1 cellular context compared by ENCODE assay signal in the genomic region with DNA sequence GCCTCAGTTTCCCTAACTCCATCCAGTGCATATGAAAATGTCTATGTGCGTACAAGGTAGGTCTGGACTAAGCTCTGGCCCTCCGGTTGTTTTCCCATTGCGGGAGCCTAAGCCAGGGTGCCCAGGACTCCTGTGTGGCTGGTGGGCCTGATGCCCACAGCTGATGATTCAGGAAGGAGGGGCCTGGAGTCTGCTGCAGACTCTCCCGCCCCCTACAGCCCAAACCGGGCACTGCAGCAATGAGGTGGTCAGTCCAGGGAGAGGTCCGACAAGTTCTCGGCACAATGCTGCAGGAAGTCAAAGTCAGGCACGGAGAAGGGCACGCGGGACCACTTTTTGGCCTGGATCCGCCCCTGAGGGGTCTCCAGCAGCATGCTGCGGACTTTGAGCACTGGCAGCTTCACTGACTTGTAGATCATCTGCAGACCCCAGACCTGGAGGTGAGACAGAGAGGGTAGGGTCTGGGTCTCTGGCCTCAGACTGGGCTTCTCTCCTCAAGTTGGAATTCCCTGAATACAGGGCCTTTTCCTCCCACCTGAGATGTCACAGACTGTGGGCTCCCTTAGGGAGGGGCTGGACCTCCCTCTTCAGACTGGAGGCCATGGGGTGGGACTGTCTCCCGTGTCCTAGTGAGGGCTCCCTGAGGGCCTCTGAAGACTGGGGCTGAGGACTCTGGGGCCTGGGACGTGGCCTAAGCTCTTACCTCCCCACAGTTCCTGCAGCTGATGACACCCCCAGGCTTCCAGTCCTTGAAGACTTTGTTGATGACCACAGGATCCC.
TF ChIP-seq lines count a peak whose summit lies in the region.

No MANE protein-coding gene starts in this region.

TF ChIP-seq in K562, 482 proteins besides CTCF, POLR2A, EP300 and RAD21 (continued from another document and continues in another):
- no peak for TF ChIP-seq NCOA1 (IDR thresholded peaks at IDR 0.05; ENCODE audit: low read depth)
- TF ChIP-seq NFYB (IDR thresholded peaks at IDR 0.05; ENCODE audit: extremely low read depth, insufficient read length): no peak
- no peak for TF ChIP-seq ZNF551 (CRISPR knock-in tag; IDR thresholded peaks at IDR 0.05)
- TF ChIP-seq ZFP30 (CRISPR knock-in tag; IDR thresholded peaks at IDR 0.05; ENCODE audit: borderline replicate concordance): no peak
- TF ChIP-seq ZNF318 (IDR thresholded peaks at IDR 0.05; ENCODE audit: borderline replicate concordance in 1 of 2, low read depth in 1 of 2): no peak
- TF ChIP-seq BCOR (IDR thresholded peaks at IDR 0.05): peak; percentile 77
- TF ChIP-seq SAFB (IDR thresholded peaks at IDR 0.05; ENCODE audit: borderline replicate concordance, low read depth, low read length): no peak
- no peak for TF ChIP-seq HDAC8 (tag; IDR thresholded peaks at IDR 0.05)
- no peak for TF ChIP-seq SREBF1 (IDR thresholded peaks at IDR 0.05; ENCODE audit: borderline replicate concordance, low read depth, low read length)
- no peak for TF ChIP-seq CBFB (CRISPR knock-in tag; IDR thresholded peaks at IDR 0.05)
- no peak for TF ChIP-seq ZSCAN29 (IDR thresholded peaks at IDR 0.05)
- TF ChIP-seq, protein P1, sequence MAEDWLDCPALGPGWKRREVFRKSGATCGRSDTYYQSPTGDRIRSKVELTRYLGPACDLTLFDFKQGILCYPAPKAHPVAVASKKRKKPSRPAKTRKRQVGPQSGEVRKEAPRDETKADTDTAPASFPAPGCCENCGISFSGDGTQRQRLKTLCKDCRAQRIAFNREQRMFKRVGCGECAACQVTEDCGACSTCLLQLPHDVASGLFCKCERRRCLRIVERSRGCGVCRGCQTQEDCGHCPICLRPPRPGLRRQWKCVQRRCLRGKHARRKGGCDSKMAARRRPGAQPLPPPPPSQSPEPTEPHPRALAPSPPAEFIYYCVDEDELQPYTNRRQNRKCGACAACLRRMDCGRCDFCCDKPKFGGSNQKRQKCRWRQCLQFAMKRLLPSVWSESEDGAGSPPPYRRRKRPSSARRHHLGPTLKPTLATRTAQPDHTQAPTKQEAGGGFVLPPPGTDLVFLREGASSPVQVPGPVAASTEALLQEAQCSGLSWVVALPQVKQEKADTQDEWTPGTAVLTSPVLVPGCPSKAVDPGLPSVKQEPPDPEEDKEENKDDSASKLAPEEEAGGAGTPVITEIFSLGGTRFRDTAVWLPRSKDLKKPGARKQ (CRISPR knock-in tag; IDR thresholded peaks at IDR 0.05): no peak
- no peak for TF ChIP-seq KAT2B (IDR thresholded peaks at IDR 0.05; ENCODE audit: low read depth, low read length)
- no peak for TF ChIP-seq KHSRP (IDR thresholded peaks at IDR 0.05)
- TF ChIP-seq CC2D1A (IDR thresholded peaks at IDR 0.05): peak; percentile 60
- no peak for TF ChIP-seq MTA2 (IDR thresholded peaks at IDR 0.05; ENCODE audit: low read depth)
- 0 out of 2 replicates have a peak, but pooled peaks have one; percentile 35 for TF ChIP-seq XRCC5 (IDR thresholded peaks at IDR 0.05; ENCODE audit: low read depth, low read length)
- TF ChIP-seq, protein P2, sequence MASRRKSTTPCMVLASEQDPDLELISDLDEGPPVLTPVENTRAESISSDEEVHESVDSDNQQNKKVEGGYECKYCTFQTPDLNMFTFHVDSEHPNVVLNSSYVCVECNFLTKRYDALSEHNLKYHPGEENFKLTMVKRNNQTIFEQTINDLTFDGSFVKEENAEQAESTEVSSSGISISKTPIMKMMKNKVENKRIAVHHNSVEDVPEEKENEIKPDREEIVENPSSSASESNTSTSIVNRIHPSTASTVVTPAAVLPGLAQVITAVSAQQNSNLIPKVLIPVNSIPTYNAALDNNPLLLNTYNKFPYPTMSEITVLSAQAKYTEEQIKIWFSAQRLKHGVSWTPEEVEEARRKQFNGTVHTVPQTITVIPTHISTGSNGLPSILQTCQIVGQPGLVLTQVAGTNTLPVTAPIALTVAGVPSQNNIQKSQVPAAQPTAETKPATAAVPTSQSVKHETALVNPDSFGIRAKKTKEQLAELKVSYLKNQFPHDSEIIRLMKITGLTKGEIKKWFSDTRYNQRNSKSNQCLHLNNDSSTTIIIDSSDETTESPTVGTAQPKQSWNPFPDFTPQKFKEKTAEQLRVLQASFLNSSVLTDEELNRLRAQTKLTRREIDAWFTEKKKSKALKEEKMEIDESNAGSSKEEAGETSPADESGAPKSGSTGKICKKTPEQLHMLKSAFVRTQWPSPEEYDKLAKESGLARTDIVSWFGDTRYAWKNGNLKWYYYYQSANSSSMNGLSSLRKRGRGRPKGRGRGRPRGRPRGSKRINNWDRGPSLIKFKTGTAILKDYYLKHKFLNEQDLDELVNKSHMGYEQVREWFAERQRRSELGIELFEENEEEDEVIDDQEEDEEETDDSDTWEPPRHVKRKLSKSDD (conservative IDR thresholded peaks at IDR 0.05; ENCODE audit: low read length): no peak
- TF ChIP-seq NR3C1 (CRISPR knock-in tag; IDR thresholded peaks at IDR 0.05): no peak
- no peak for TF ChIP-seq CCNT2 (IDR thresholded peaks at IDR 0.05; ENCODE audit: borderline replicate concordance, extremely low read depth, insufficient read length, low read depth, low read length)
- peak; percentile 48; the same call in 1 of the 2 replicates for TF ChIP-seq CTBP1 (IDR thresholded peaks at IDR 0.05; ENCODE audit: borderline replicate concordance)
- no peak for TF ChIP-seq RAD51 (IDR thresholded peaks at IDR 0.05; ENCODE audit: borderline replicate concordance, low read depth)
- TF ChIP-seq RB1 (IDR thresholded peaks at IDR 0.05; ENCODE audit: low read depth): peak; percentile 37; the same call in 1 of the 2 replicates
- no peak for TF ChIP-seq ZBTB8A (IDR thresholded peaks at IDR 0.05; ENCODE audit: partially characterized antibody)
- no peak for TF ChIP-seq ZBTB49 (CRISPR knock-in tag; IDR thresholded peaks at IDR 0.05; ENCODE audit: borderline replicate concordance)
- TF ChIP-seq NFRKB (IDR thresholded peaks at IDR 0.05; ENCODE audit: low read depth): no peak
- no peak for TF ChIP-seq GTF2F1 (IDR thresholded peaks at IDR 0.05; ENCODE audit: low read depth, low read length)
- TF ChIP-seq KLF1 (tag; IDR thresholded peaks at IDR 0.05): no peak
- TF ChIP-seq, protein P3, sequence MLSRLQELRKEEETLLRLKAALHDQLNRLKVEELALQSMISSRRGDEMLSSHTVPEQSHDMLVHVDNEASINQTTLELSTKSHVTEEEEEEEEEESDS (CRISPR knock-in tag; IDR thresholded peaks at IDR 0.05): no peak
- no peak for TF ChIP-seq XRCC3 (IDR thresholded peaks at IDR 0.05)
- no peak for TF ChIP-seq MCM5 (IDR thresholded peaks at IDR 0.05; ENCODE audit: low read depth)
- TF ChIP-seq KLF13 (tag; IDR thresholded peaks at IDR 0.05; ENCODE audit: borderline replicate concordance, low read depth): no peak
- no peak for TF ChIP-seq KAT8 (IDR thresholded peaks at IDR 0.05; ENCODE audit: low read depth)
- TF ChIP-seq, protein P4, sequence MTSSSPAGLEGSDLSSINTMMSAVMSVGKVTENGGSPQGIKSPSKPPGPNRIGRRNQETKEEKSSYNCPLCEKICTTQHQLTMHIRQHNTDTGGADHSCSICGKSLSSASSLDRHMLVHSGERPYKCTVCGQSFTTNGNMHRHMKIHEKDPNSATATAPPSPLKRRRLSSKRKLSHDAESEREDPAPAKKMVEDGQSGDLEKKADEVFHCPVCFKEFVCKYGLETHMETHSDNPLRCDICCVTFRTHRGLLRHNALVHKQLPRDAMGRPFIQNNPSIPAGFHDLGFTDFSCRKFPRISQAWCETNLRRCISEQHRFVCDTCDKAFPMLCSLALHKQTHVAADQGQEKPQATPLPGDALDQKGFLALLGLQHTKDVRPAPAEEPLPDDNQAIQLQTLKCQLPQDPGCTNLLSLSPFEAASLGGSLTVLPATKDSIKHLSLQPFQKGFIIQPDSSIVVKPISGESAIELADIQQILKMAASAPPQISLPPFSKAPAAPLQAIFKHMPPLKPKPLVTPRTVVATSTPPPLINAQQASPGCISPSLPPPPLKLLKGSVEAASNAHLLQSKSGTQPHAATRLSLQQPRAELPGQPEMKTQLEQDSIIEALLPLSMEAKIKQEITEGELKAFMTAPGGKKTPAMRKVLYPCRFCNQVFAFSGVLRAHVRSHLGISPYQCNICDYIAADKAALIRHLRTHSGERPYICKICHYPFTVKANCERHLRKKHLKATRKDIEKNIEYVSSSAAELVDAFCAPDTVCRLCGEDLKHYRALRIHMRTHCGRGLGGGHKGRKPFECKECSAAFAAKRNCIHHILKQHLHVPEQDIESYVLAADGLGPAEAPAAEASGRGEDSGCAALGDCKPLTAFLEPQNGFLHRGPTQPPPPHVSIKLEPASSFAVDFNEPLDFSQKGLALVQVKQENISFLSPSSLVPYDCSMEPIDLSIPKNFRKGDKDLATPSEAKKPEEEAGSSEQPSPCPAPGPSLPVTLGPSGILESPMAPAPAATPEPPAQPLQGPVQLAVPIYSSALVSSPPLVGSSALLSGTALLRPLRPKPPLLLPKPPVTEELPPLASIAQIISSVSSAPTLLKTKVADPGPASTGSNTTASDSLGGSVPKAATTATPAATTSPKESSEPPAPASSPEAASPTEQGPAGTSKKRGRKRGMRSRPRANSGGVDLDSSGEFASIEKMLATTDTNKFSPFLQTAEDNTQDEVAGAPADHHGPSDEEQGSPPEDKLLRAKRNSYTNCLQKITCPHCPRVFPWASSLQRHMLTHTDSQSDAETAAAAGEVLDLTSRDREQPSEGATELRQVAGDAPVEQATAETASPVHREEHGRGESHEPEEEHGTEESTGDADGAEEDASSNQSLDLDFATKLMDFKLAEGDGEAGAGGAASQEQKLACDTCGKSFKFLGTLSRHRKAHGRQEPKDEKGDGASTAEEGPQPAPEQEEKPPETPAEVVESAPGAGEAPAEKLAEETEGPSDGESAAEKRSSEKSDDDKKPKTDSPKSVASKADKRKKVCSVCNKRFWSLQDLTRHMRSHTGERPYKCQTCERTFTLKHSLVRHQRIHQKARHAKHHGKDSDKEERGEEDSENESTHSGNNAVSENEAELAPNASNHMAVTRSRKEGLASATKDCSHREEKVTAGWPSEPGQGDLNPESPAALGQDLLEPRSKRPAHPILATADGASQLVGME (CRISPR knock-in tag; IDR thresholded peaks at IDR 0.05): no peak
- TF ChIP-seq ZNF583 (CRISPR knock-in tag; IDR thresholded peaks at IDR 0.05): no peak
- TF ChIP-seq HNRNPLL (IDR thresholded peaks at IDR 0.05; ENCODE audit: low read depth, low read length, poor library complexity, severe bottlenecking): no peak
- no peak for TF ChIP-seq HMG20B (CRISPR knock-in tag; IDR thresholded peaks at IDR 0.05)
- TF ChIP-seq LARP7 (IDR thresholded peaks at IDR 0.05): no peak
- TF ChIP-seq NR1H2 (CRISPR knock-in tag; IDR thresholded peaks at IDR 0.05): no peak
- TF ChIP-seq SRF (CRISPR knock-in tag; IDR thresholded peaks at IDR 0.05): 0 out of 4 replicates have a peak, but pooled peaks of 1 of the 2 experiments have one; percentile 11
